16 cellular contexts compared by ENCODE assay signal in genomic region chr6:48184644-48185043, GRCh38.
"Had no signal": no experiment of that assay in that cellular context is flagged by ENCODE, and none has a peak within 500 bp of the region (broad histone marks: within the 10 kb centered on the region; RNA-seq: fewer than 3 reads in every experiment).

No MANE protein-coding gene starts in this region.

- H3K36me3 ChIP-seq: gastrocnemius medialis, heart left ventricle, tibial artery had no signal

- ATAC-seq: activated naive CD8-positive, alpha-beta T cell treated with anti-CD3 and anti-CD28 coated beads, Interleukin-2, amount 50 U/mL, for 24 hours; gastrocnemius medialis; heart left ventricle; natural killer cell treated with Interleukin-12 subunit alpha and Interleukin-12 subunit beta and Interleukin-15 and Interleukin-18, amount 100 ng/mL, for 72 hours had no signal

- DNase-seq: activated CD4-positive, alpha-beta T cell treated with anti-CD3 and anti-CD28 coated beads for 1 hour; activated CD4-positive, alpha-beta T cell treated with anti-CD3 and anti-CD28 coated beads, Interleukin-2, amount 50 U/mL, for 4 hours; activated naive CD4-positive, alpha-beta T cell treated with anti-CD3 and anti-CD28 coated beads for 36 hours; activated naive CD8-positive, alpha-beta T cell treated with anti-CD3 and anti-CD28 coated beads, Interleukin-2, amount 50 U/mL, for 24 hours; aorta; gastrocnemius medialis; heart left ventricle; immature natural killer cell; mesenchymal stem cell; posterior cingulate gyrus; stimulated activated CD4-positive, alpha-beta T cell treated with anti-CD3 and anti-CD28 coated beads, Interleukin-15, amount 100 ng/mL, for 24 hours; stimulated activated CD4-positive, alpha-beta T cell treated with anti-CD3 and anti-CD28 coated beads, Interleukin-4, amount 100 ng/mL, for 1 hour; stimulated activated naive CD4-positive, alpha-beta T cell; tibial artery had no signal

- H3K27me3 ChIP-seq: gastrocnemius medialis, heart left ventricle, tibial artery had no signal

- H3K27ac ChIP-seq: gastrocnemius medialis, heart left ventricle, skin epidermis, tibial artery had no signal

- H3K4me3 ChIP-seq: gastrocnemius medialis, heart left ventricle, skin epidermis, tibial artery had no signal

- H3K4me1 ChIP-seq: gastrocnemius medialis, heart left ventricle, tibial artery had no signal

- H3K9me3 ChIP-seq: gastrocnemius medialis, heart left ventricle, tibial artery had no signal
